In the genomic region with DNA sequence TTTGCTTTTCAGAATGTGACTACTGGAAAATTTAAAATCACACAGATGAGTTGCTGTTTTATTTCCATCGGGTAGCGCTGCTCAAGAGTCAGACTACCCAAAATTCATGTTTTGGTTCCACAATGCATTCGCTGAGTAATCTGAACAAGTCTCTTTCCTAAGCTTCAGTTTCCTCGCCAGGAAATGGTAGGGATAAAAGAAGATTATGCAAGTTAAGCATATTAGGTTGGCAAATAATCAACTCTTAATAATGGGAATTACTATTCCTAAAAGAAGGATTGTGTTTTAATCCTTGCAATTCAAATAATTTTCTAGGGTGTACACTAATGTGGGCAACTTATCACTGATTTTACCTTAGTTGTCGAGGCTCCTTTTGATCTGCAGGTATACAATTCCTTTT, we compare ENCODE assay signal across 28 cellular contexts.
DNase-seq lines count a peak whose midpoint lies in the region; ATAC-seq, FAIRE-seq and TF ChIP-seq lines count a peak whose summit lies in the region.
"Had no signal": no experiment of that assay in that cellular context is flagged by ENCODE, and none has a peak within 500 bp of the region (broad histone marks: within the 10 kb centered on the region; RNA-seq: fewer than 3 reads in every experiment).

No MANE protein-coding gene starts in this region.

- peaks cover 0 to 2% (median 0%) of the 10 kb centered on the region in 5 donors for H3K9me3 Mint-ChIP-seq in CD8-positive, alpha-beta memory T cell

- H3K4me1 Mint-ChIP-seq in CD8-positive, alpha-beta memory T cell, result no peaks in the 10 kb centered on the region
- H3K4me1 Mint-ChIP-seq: B cell; CD4-positive, alpha-beta memory T cell; CD4-positive, CD25-positive, alpha-beta regulatory T cell had no signal

- no peak for ATAC-seq in A549
- no peak for ATAC-seq in GM19351 (IDR thresholded peaks at IDR 0.05; ENCODE audit: unreplicated experiment)
- ATAC-seq: GM12878 had no signal

- H3K4me2 ChIP-seq in A549, result no peak overlapping the region
- H3K4me2 ChIP-seq: BLaER1 treated with 17β-estradiol and CSF1 and Interleukin-3, amounts not matched to agents 10 nM and 100 nM had no signal

- H3K27me3 ChIP-seq in CD8-positive, alpha-beta memory T cell (ENCODE audit: insufficient read depth, low read length, poor library complexity, severe bottlenecking), result no peaks in the 10 kb centered on the region
- H3K27me3 ChIP-seq: BLaER1 treated with 17β-estradiol and CSF1 and Interleukin-3, amounts not matched to agents 10 nM and 100 nM had no signal

- no peaks in the 10 kb centered on the region for H3K36me3 ChIP-seq in CD8-positive, alpha-beta memory T cell (ENCODE audit: insufficient read depth, low read length)

- no peaks in the 10 kb centered on the region for H3K9me3 ChIP-seq in A549
- H3K9me3 ChIP-seq in CD8-positive, alpha-beta memory T cell (ENCODE audit: low read length), result no peaks in the 10 kb centered on the region
- H3K9me3 ChIP-seq: Caco-2 had no signal

- no peaks in the 10 kb centered on the region for H3K4me1 ChIP-seq in A549
- H3K4me1 ChIP-seq in CD8-positive, alpha-beta memory T cell (ENCODE audit: insufficient read depth, low read length), result no peaks in the 10 kb centered on the region
- H3K4me1 ChIP-seq: BLaER1 treated with 17β-estradiol and CSF1 and Interleukin-3, amounts not matched to agents 10 nM and 100 nM; Caco-2 had no signal

- POLR2A ChIA-PET in A549 (lab: Yijun Ruan, JAX), result no interaction called here
- POLR2A ChIA-PET in CD8-positive, alpha-beta memory T cell (lab: Charles Lee), result no interaction called here

- no peak for TF ChIP-seq EP300 in A549 (IDR thresholded peaks at IDR 0.05)

- WGBS in A549 (ENCODE audit: missing lambda C conversion rate), result 80% methylated on average over 5 of the region's 5 CpGs

- TF ChIP-seq CTCF in A549 (IDR thresholded peaks at IDR 0.05), result no peak
- no peak for TF ChIP-seq CTCF in fibroblast of the aortic adventitia (IDR thresholded peaks at IDR 0.05; ENCODE audit: insufficient read depth, low read length)

- no peak overlapping the region for H3K4me3 Mint-ChIP-seq in CD8-positive, alpha-beta memory T cell
- H3K4me3 Mint-ChIP-seq: B cell; CD4-positive, alpha-beta memory T cell; CD4-positive, CD25-positive, alpha-beta regulatory T cell had no signal

- no peak for TF ChIP-seq POLR2A in A549 (IDR thresholded peaks at IDR 0.05; ENCODE audit: low read length)

- no peak for TF ChIP-seq RAD21 in A549 (conservative IDR thresholded peaks at IDR 0.05 in 1 of 2, IDR thresholded peaks at IDR 0.05 in 1 of 2)

- FAIRE-seq in A549 (lab: Jason Lieb, UNC), result no peak
- FAIRE-seq: A204.1, GM12878, GM12892, GM18507 had no signal

- H3K27me3 Mint-ChIP-seq in CD8-positive, alpha-beta memory T cell, result no peaks in the 10 kb centered on the region
- H3K27me3 Mint-ChIP-seq: B cell; CD4-positive, alpha-beta memory T cell; CD4-positive, CD25-positive, alpha-beta regulatory T cell had no signal

- H3K27ac Mint-ChIP-seq in CD8-positive, alpha-beta memory T cell, result no peak overlapping the region
- H3K27ac Mint-ChIP-seq: B cell; CD4-positive, alpha-beta memory T cell; CD4-positive, CD25-positive, alpha-beta regulatory T cell had no signal

- DNase-seq in A549 (ENCODE audit: low read depth in 1 of 2, low spot score in 1 of 2), result no peak
- DNase-seq in D341Med (ENCODE audit: low spot score), result peak; percentile 39
- DNase-seq in NCI-H82 treated with DMSO at 0.1 percent for 48 hours (lab: John Stamatoyannopoulos, UW; ENCODE audit: unreplicated experiment), result peak; percentile 14
- DNase-seq in fibroblast of the aortic adventitia (ENCODE audit: low read depth), result peak; percentile 3
- no peak for DNase-seq in CD8-positive, alpha-beta memory T cell
- DNase-seq in NOMO-1 treated with DMSO at 0.1 percent for 48 hours (lab: John Stamatoyannopoulos, UW; ENCODE audit: unreplicated experiment), result no peak
- DNase-seq in amygdala (lab: John Stamatoyannopoulos, UW), result no peak
- DNase-seq: 8988T; AML-193; Caco-2; Calu3; CD4-positive, alpha-beta memory T cell; CD4-positive, CD25-positive, alpha-beta regulatory T cell; DMS 273 treated with DMSO at 0.1 percent for 48 hours; DMS153; DMS53; DMS79; DND-41; EL; GDM1 had no signal

- H3K4me3 ChIP-seq in A549 (no peak overlapping the region), fibroblast of the aortic adventitia (ENCODE audit: low read depth, low read length) (no peak overlapping the region)
- no peak overlapping the region for H3K4me3 ChIP-seq in CD8-positive, alpha-beta memory T cell (ENCODE audit: low read length)
- H3K4me3 ChIP-seq: BLaER1 treated with 17β-estradiol and CSF1 and Interleukin-3, amounts not matched to agents 10 nM and 100 nM; GM12878 had no signal

- CTCF ChIA-PET in A549 (lab: Yijun Ruan, JAX), result interaction anchor here (1.0 kb wide), 1 partner anchor 14 kb away, joined by 3 read pairs; no protein-coding TSS in a partner anchor
- CTCF ChIA-PET in CD8-positive, alpha-beta memory T cell (lab: Charles Lee), result no interaction called here

- H3K27ac ChIP-seq in A549, result no peak overlapping the region
- H3K27ac ChIP-seq in CD8-positive, alpha-beta memory T cell (ENCODE audit: low read depth, low read length), result no peak overlapping the region
- H3K27ac ChIP-seq: BLaER1 treated with 17β-estradiol and CSF1 and Interleukin-3, amounts not matched to agents 10 nM and 100 nM; C4-2B had no signal

- peaks cover 0 to 4% (median 0%) of the 10 kb centered on the region in 3 donors for H3K36me3 Mint-ChIP-seq in CD8-positive, alpha-beta memory T cell
- H3K36me3 Mint-ChIP-seq: CD4-positive, alpha-beta memory T cell; CD4-positive, CD25-positive, alpha-beta regulatory T cell had no signal

TF ChIP-seq in A549, 52 proteins besides CTCF, POLR2A, EP300 and RAD21:
- peak; percentile 29 for TF ChIP-seq MAFK (IDR thresholded peaks at IDR 0.05; ENCODE audit: partially characterized antibody)
- TF ChIP-seq, protein P1, sequence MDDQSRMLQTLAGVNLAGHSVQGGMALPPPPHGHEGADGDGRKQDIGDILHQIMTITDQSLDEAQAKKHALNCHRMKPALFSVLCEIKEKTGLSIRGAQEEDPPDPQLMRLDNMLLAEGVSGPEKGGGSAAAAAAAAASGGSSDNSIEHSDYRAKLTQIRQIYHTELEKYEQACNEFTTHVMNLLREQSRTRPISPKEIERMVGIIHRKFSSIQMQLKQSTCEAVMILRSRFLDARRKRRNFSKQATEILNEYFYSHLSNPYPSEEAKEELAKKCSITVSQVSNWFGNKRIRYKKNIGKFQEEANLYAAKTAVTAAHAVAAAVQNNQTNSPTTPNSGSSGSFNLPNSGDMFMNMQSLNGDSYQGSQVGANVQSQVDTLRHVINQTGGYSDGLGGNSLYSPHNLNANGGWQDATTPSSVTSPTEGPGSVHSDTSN (IDR thresholded peaks at IDR 0.05), result no peak

Comparison
In these comparisons a context has a peak if more than half of its experiments do, and no peak if none do; other contexts are left out.
1. DNase-seq: peak in D341Med (single experiment), NCI-H82 treated with DMSO at 0.1 percent for 48 hours (single experiment) and fibroblast of the aortic adventitia (single experiment); none in A549 (0 of 2), CD8-positive, alpha-beta memory T cell (0 of 5), NOMO-1 treated with DMSO at 0.1 percent for 48 hours (single experiment) and amygdala (0 of 56).